ENCODE assay signal across 7 cellular contexts in the genomic region with DNA sequence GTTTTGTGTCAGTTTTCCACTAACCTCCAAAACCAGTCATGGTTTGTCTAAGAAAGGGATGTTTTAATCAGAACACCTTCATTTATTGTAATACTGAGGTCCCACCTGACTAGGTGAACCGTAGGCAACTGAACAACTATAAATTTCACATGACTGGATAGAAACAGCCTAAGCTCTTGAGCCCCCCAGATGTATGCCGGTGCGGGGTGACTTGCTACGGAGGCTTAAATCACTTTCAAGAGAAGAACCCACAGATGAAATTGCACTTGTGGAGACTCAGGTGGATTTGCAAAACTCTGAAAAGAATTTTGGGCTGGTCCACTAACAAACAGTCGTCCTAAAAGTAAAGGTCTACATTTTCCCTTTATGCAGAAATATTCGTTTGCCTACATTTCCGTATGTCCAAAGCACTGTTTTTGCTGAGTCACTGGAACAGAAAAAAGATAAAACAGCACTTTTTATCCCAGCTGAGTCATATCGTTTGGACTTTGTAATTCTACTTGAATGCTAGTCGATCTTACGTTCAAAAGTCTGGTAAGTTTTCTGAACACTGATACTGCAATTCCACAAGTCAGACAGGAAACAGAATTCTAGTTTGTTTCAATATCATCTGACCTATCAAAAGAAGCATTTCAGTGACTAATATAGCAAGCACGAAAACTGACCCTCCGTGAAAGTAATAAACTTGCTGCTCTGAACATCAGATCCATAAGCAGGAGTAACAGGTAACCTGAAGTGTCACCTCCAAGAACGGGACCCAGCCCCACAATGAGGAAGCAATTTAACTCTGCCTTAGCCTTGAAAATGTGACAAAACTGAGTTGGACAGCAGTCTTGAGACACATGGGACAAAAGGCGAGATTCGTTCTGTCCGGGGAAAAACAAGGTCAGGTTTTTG. TPM values are rescaled to one million over a fixed set of nuclear protein-coding genes. Genes with fewer than 3 reads are reported as not detected.
DNase-seq lines count a peak whose midpoint lies in the region; ATAC-seq and TF ChIP-seq lines count a peak whose summit lies in the region.

No MANE protein-coding gene starts in this region.

- intact Hi-C loops in left lung (cut with DNase I): no loop called here
- intact Hi-C loops in upper lobe of right lung (cut with DNase I): no loop called here

- peak overlapping the region; percentile 49 to 77 for H3K27ac ChIP-seq in left lung
- H3K27ac ChIP-seq in upper lobe of right lung: peak overlapping the region; percentile 45

- ATAC-seq in GM19328 (IDR thresholded peaks at IDR 0.05; ENCODE audit: unreplicated experiment): peak; percentile 55
- ATAC-seq in HG03558 (IDR thresholded peaks at IDR 0.05; ENCODE audit: extremely low read depth, unreplicated experiment): peak; percentile 72
- ATAC-seq in left lung: peak; percentile 58
- peak; percentile 29 for ATAC-seq in upper lobe of right lung

- H3K4me1 ChIP-seq in left lung: peaks cover 7 to 88% of the 10 kb centered on the region in 2 donors
- peaks cover 25% of the 10 kb centered on the region for H3K4me1 ChIP-seq in upper lobe of right lung

- no peaks in the 10 kb centered on the region for H3K36me3 ChIP-seq in left lung
- no peaks in the 10 kb centered on the region for H3K36me3 ChIP-seq in upper lobe of right lung

- H3K27me3 ChIP-seq in left lung: no peaks in the 10 kb centered on the region
- no peaks in the 10 kb centered on the region for H3K27me3 ChIP-seq in upper lobe of right lung

- peak overlapping the region; percentile 18 for H3K4me3 ChIP-seq in astrocyte of the cerebellum (ENCODE audit: low read depth, low read length)
- H3K4me3 ChIP-seq in left lung: peak overlapping the region in 1 of 2 donors; percentile 15
- peak overlapping the region; percentile 34 for H3K4me3 ChIP-seq in upper lobe of right lung

- in situ Hi-C loops in astrocyte of the cerebellum (cut with HindIII; ENCODE audit: low sequenced_read_pairs): no loop called here

- DNase-seq in astrocyte of the cerebellum (ENCODE audit: low read depth): peak; percentile 66
- DNase-seq in left lung: no peak
- DNase-seq in upper lobe of right lung: no peak
- no peak for DNase-seq in stimulated activated CD4-positive, alpha-beta T cell treated with anti-CD3 and anti-CD28 coated beads, Interleukin-15, amount 100 ng/mL, for 24 hours
- no peak for DNase-seq in hippocampal formation (lab: John Stamatoyannopoulos, UW)

- no peaks in the 10 kb centered on the region for H3K9me3 ChIP-seq in left lung
- no peaks in the 10 kb centered on the region for H3K9me3 ChIP-seq in upper lobe of right lung

- TF ChIP-seq CTCF in astrocyte of the cerebellum (IDR thresholded peaks at IDR 0.05; ENCODE audit: low read depth, low read length, missing control alignments) (no peak), left lung (IDR thresholded peaks at IDR 0.05) (no peak), upper lobe of right lung (IDR thresholded peaks at IDR 0.05) (no peak)

RNA-seq across cellular contexts. Expression of a gene that starts 18.1 kb away (rescaled TPM):
- total RNA-seq in left lung (10 to 100 TPM; 33.9 to 40.6 TPM), upper lobe of right lung (28.0 TPM)
